Comparison of ENCODE assay signal across 1 cellular context in genomic region chr9:89340332-89340731, GRCh38.
A peak's percentile ranks its signal among the peaks of the same experiment; 100 is the strongest.
TF ChIP-seq lines count a peak whose summit lies in the region.

No MANE protein-coding gene starts in this region.

TF ChIP-seq in GM12878, 131 proteins besides CTCF, POLR2A, EP300 and RAD21 (continued from another document):
- TF ChIP-seq SKIL (IDR thresholded peaks at IDR 0.05; ENCODE audit: low read depth, poor library complexity, severe bottlenecking) (peak; percentile 55), FOXK2 (IDR thresholded peaks at IDR 0.05) (peak; percentile 88), IRF3 (IDR thresholded peaks at IDR 0.05) (no peak), IKZF1 (conservative IDR thresholded peaks at IDR 0.05) (0 out of 2 replicates have a peak, but pooled peaks have one; percentile 9), DPF2 (IDR thresholded peaks at IDR 0.05) (0 out of 2 replicates have a peak, but pooled peaks have one; percentile 15), JUND (IDR thresholded peaks at IDR 0.05; ENCODE audit: low read depth, low read length) (peak; percentile 79), PML (IDR thresholded peaks at IDR 0.05; ENCODE audit: low read length) (0 out of 2 replicates have a peak, but pooled peaks have one; percentile 30), JUNB (IDR thresholded peaks at IDR 0.05) (peak; percentile 44; the same call in 1 of the 2 replicates), KLF5 (IDR thresholded peaks at IDR 0.05; ENCODE audit: partially characterized antibody) (peak; percentile 89), BCLAF1 (IDR thresholded peaks at IDR 0.05) (peak; percentile 68; the same call in 1 of the 2 replicates), ZZZ3 (IDR thresholded peaks at IDR 0.05; ENCODE audit: control insufficient read depth, insufficient read length, low read depth) (no peak), ZNF687 (IDR thresholded peaks at IDR 0.05) (0 out of 2 replicates have a peak, but pooled peaks have one; percentile 11), LARP7 (IDR thresholded peaks at IDR 0.05) (no peak), TARDBP (IDR thresholded peaks at IDR 0.05; ENCODE audit: borderline replicate concordance) (no peak), NFIC (IDR thresholded peaks at IDR 0.05; ENCODE audit: low read depth, low read length) (0 out of 2 replicates have a peak, but pooled peaks have one; percentile 4), RB1 (IDR thresholded peaks at IDR 0.05; ENCODE audit: borderline replicate concordance) (no peak), BACH1 (IDR thresholded peaks at IDR 0.05; ENCODE audit: borderline replicate concordance) (no peak), NBN (IDR thresholded peaks at IDR 0.05) (peak; percentile 38; the same call in 1 of the 2 replicates), SREBF1 (IDR thresholded peaks at IDR 0.05; ENCODE audit: low read length) (peak; percentile 47; the same call in 1 of the 2 replicates)
